Comparison of ENCODE assay signal across 8 cellular contexts in the genomic region with DNA sequence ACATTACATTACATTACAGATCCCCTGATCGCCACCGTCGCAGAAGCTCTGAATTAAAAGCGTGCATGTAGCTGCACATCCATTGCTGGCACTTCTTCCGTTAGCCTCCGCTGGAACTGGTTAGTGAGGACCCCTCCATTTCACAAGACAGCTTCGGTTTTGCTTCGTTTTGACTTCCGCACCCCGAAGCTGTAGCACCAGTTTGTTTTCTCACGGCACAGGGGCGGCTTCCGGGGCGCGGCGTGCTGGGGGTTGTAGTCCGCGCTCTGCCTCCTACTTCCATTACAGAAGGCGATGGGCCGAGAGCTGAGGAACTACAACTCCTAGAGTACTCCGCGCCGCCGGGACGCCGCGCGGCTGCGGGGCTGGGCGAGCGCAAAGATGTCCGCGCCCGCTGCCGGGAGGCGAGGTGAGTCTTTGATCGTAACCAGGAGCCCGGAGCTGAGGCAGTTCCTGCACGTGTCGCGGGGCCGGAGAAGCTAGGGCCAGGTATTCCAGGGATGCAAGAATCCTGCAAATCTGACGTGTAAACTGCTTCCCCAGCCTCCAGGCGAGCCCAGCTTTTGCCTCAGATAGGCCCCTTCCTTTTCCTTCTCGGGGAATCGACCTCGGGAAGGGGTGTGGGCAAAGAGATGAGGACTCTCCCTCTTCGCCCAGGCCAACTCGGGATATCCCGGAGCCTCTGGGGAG.
DNase-seq lines count a peak whose midpoint lies in the region; ATAC-seq lines count a peak whose summit lies in the region.

A gene (plus strand): TSS at position 352 of the 690 bp plus-strand sequence. CDS start 387 bp downstream, outside the sequence.

- ATAC-seq in GM19043 (IDR thresholded peaks at IDR 0.05; ENCODE audit: low read depth, unreplicated experiment) (peak; percentile 97), HG03378 (IDR thresholded peaks at IDR 0.05; ENCODE audit: unreplicated experiment) (peak; percentile 78)

- peak; percentile 97 for DNase-seq in AG20443 (ENCODE audit: low spot score)
- DNase-seq in NCI-H524 (lab: John Stamatoyannopoulos, UW), result peak; percentile 93 to 96
- peak; percentile 91 to 94 for DNase-seq in activated CD4-positive, alpha-beta T cell treated with anti-CD3 and anti-CD28 coated beads for 4 hours
- peak; percentile 95 for DNase-seq in kidney tubule cell (ENCODE audit: low spot score)
- DNase-seq in stimulated activated CD4-positive, alpha-beta T cell treated with anti-CD3 and anti-CD28 coated beads, Interleukin-1b, Interleukin-23, amount 100 ng/mL, for 24 hours (ENCODE audit: low read depth in 4 of 4, low spot score in 1 of 4), result peak; percentile 79 to 92 (median 85)

- peak within 1 kb of the TSS; percentile 87 for H3K27ac ChIP-seq in cingulate gyrus (ENCODE audit: low read depth, low read length)

Comparison
In these comparisons a context has a peak if more than half of its experiments do, and no peak if none do; other contexts are left out.
1. Peak in every context shown above with its lines: DNase-seq, ATAC-seq and H3K27ac ChIP-seq.